In genomic region chr7:31122649-31123058, GRCh38 we compare ENCODE assay signal across 8 cellular contexts.
DNase-seq lines count a peak whose midpoint lies in the region; ATAC-seq and TF ChIP-seq lines count a peak whose summit lies in the region.

No MANE protein-coding gene starts in this region.

- H3K4me1 ChIP-seq in Caco-2 (no peaks in the 10 kb centered on the region), liver (ENCODE audit: control insufficient read depth in 4 of 4, insufficient read depth in 4 of 4, low read length in 3 of 4) (no peaks in the 10 kb centered on the region)

- POLR2A ChIA-PET in Caco-2 (lab: Charles Lee) = interaction anchor here (0.8 kb wide), 1 partner anchor 139 kb away, joined by 3 read pairs; no protein-coding TSS in a partner anchor

- H3K9me3 ChIP-seq in Caco-2 (no peaks in the 10 kb centered on the region), liver (ENCODE audit: control insufficient read depth in 4 of 4, low read length in 3 of 4) (no peaks in the 10 kb centered on the region)

- no peaks in the 10 kb centered on the region for H3K4me1 Mint-ChIP-seq in Caco-2 (ENCODE audit: low read depth, unreplicated experiment)

- no peak overlapping the region for H3K27ac Mint-ChIP-seq in Caco-2 (ENCODE audit: unreplicated experiment)

- peaks cover 7% of the 10 kb centered on the region for H3K27me3 Mint-ChIP-seq in Caco-2 (ENCODE audit: insufficient read depth, unreplicated experiment)

- no peak overlapping the region for H3K9ac ChIP-seq in liver (ENCODE audit: low read depth in 1 of 2, low read length in 2 of 2)

- CTCF ChIA-PET in Caco-2 (lab: Charles Lee) = interaction anchor here (0.6 to 6.4 kb wide), 21 partner anchors 9 to 327 kb away, joined by 3 to 260 read pairs (median 4); no protein-coding TSS in a partner anchor

- TF ChIP-seq RAD21 in liver (IDR thresholded peaks at IDR 0.05) = peak; percentile 90 to 91

- peak; percentile 74 for ATAC-seq in GM21367 (IDR thresholded peaks at IDR 0.05; ENCODE audit: unreplicated experiment)

- intact Hi-C loops in Caco-2 (cut with micrococcal nuclease; ENCODE audit: unreplicated experiment) = loop anchor here (1.0 to 10.0 kb wide), 3 partner anchors 139 to 378 kb away; no protein-coding TSS in a partner anchor

- H3K36me3 ChIP-seq in Caco-2 (ENCODE audit: control insufficient read depth, insufficient read depth, low read length) (no peaks in the 10 kb centered on the region), liver (ENCODE audit: control insufficient read depth in 4 of 4, insufficient read depth in 3 of 4, low read depth in 1 of 4, low read length in 3 of 4) (no peaks in the 10 kb centered on the region)

- WGBS in liver = 1% methylated on average over 4 of the region's 4 CpGs

- H3K4me3 Mint-ChIP-seq in Caco-2 (ENCODE audit: unreplicated experiment) = no peak overlapping the region

- H3K36me3 Mint-ChIP-seq in Caco-2 (ENCODE audit: insufficient read depth, unreplicated experiment) = no peaks in the 10 kb centered on the region

- H3K9me3 Mint-ChIP-seq in Caco-2 (ENCODE audit: unreplicated experiment) = no peaks in the 10 kb centered on the region

- no TSS peak for BruUV-seq in Caco-2 (replicated peaks; lab: Mats Ljungman, UMichigan)

- H3K4me3 ChIP-seq in Caco-2 (ENCODE audit: low read depth, low read length) (no peak overlapping the region), liver (ENCODE audit: low read depth in 1 of 3, low read length in 3 of 3) (no peak overlapping the region)

- H3K27ac ChIP-seq in liver (ENCODE audit: low read depth in 1 of 2, low read length in 2 of 2) = no peak overlapping the region

- TF ChIP-seq CTCF in Caco-2 (IDR thresholded peaks at IDR 0.05; ENCODE audit: insufficient read depth in 1 of 2, low read depth in 1 of 2, low read length in 1 of 2, severe bottlenecking in 1 of 2, unreplicated experiment in 1 of 2) (peak; percentile 85 to 87), liver (IDR thresholded peaks at IDR 0.05; ENCODE audit: low read depth, low read length, missing input control) (peak; percentile 78)

- no peaks in the 10 kb centered on the region for H3K27me3 ChIP-seq in Caco-2 (replicated peaks; ENCODE audit: control insufficient read depth, insufficient read depth, low read length)
- no peaks in the 10 kb centered on the region for H3K27me3 ChIP-seq in liver (ENCODE audit: control insufficient read depth in 4 of 4, insufficient read depth in 4 of 4, low read length in 3 of 4)

- DNase-seq in Caco-2 (peak; percentile 68 to 70), NCI-H1092 treated with DMSO at 0.1 percent for 48 hours (lab: John Stamatoyannopoulos, UW) (peak; percentile 74), SKM-1 treated with dmso at 0.1 percent for 144 hours (lab: John Stamatoyannopoulos, UW; ENCODE audit: unreplicated experiment) (peak; percentile 85), dedifferentiated amniotic fluid mesenchymal stem cell (ENCODE audit: extremely low spot score) (peak; percentile 86), NCI-H128 (lab: John Stamatoyannopoulos, UW; ENCODE audit: unreplicated experiment) (no peak)
- DNase-seq in stimulated activated CD8-positive, alpha-beta memory T cell treated with anti-CD3 and anti-CD28 coated beads, Interleukin-4, amount 100 ng/mL, for 48 hours = peak; percentile 54

TF ChIP-seq in liver, 16 proteins besides CTCF, POLR2A, EP300 and RAD21:
- no peak for TF ChIP-seq NR2F2 (IDR thresholded peaks at IDR 0.05)
- peak; percentile 52 for TF ChIP-seq ATF3 (IDR thresholded peaks at IDR 0.05)
- peak; percentile 85 to 87 for TF ChIP-seq JUND (IDR thresholded peaks at IDR 0.05)
